ENCODE assay signal across 8 cellular contexts in the genomic region with DNA sequence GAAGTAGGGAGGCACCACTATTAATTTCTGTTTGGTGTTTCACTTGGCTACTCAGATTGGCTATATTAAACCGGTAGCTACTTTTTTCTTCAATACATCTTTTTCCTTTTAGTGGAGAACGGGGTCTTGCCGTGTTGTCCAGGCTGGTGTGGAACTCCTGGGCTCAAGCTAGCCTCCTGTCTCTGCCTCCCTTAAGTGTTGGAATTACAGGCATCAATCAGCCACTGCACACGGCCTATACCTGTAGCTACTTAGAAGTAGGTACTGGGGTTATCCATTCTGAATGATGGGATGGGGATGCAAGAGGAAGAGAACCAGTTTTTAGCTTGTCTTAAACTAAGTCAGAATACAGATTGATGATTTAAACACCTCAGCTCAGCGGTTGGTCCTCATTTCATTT. TPM values are rescaled to one million over a fixed set of nuclear protein-coding genes. Genes with fewer than 3 reads are reported as not detected.
A peak's percentile ranks its signal among the peaks of the same experiment; 100 is the strongest.
DNase-seq lines count a peak whose midpoint lies in the region; ATAC-seq and TF ChIP-seq lines count a peak whose summit lies in the region.

No MANE protein-coding gene starts in this region.

- TF ChIP-seq CTCF in BE2C (IDR thresholded peaks at IDR 0.05; ENCODE audit: low read depth, low read length) = no peak
- TF ChIP-seq CTCF in colonic mucosa (IDR thresholded peaks at IDR 0.05) = no peak

- H3K9me3 ChIP-seq in BE2C = no peaks in the 10 kb centered on the region
- no peaks in the 10 kb centered on the region for H3K9me3 ChIP-seq in KOPT-K1 (ENCODE audit: insufficient read depth, low read length, poor library complexity, severe bottlenecking)
- no peaks in the 10 kb centered on the region for H3K9me3 ChIP-seq in colonic mucosa

- H3K27ac Mint-ChIP-seq in naive thymus-derived CD8-positive, alpha-beta T cell = peak overlapping the region; percentile 93 to 99 (median 96)

- H3K27me3 ChIP-seq in BE2C (no peaks in the 10 kb centered on the region), colonic mucosa (no peaks in the 10 kb centered on the region)

- POLR2A ChIA-PET in naive thymus-derived CD8-positive, alpha-beta T cell (lab: Charles Lee) = interaction anchor here (0.7 to 10.1 kb wide), 8 partner anchors 10 to 269 kb away, joined by 3 to 224 read pairs (median 9); partner anchors contain the start of gene MATR3

- no peaks in the 10 kb centered on the region for H3K27me3 Mint-ChIP-seq in naive thymus-derived CD8-positive, alpha-beta T cell

- no peaks in the 10 kb centered on the region for H3K4me1 ChIP-seq in BE2C
- no peaks in the 10 kb centered on the region for H3K4me1 ChIP-seq in colonic mucosa

- peaks cover 0 to 22% (median 6%) of the 10 kb centered on the region in 3 donors for H3K36me3 Mint-ChIP-seq in naive thymus-derived CD8-positive, alpha-beta T cell

- DNase-seq in BE2C (no peak), colonic mucosa (no peak), NCI-H2196 (lab: John Stamatoyannopoulos, UW; ENCODE audit: unreplicated experiment) (no peak), left colon (no peak)
- DNase-seq in naive thymus-derived CD8-positive, alpha-beta T cell = no peak

- no peak for ATAC-seq in naive thymus-derived CD8-positive, alpha-beta T cell
- ATAC-seq in left colon (no peak), GM19351 (IDR thresholded peaks at IDR 0.05; ENCODE audit: unreplicated experiment) (no peak), GM19035 (IDR thresholded peaks at IDR 0.05; ENCODE audit: unreplicated experiment) (no peak)

- H3K4me3 ChIP-seq in BE2C (ENCODE audit: low read depth, low read length) (peak overlapping the region; percentile 79), colonic mucosa (peak overlapping the region; percentile 87)

- peak overlapping the region; percentile 92 to 100 (median 99) for H3K4me3 Mint-ChIP-seq in naive thymus-derived CD8-positive, alpha-beta T cell

- peak overlapping the region; percentile 91 for H3K27ac ChIP-seq in KOPT-K1 (ENCODE audit: low read depth, low read length, poor library complexity, severe bottlenecking)
- peak overlapping the region; percentile 99 for H3K27ac ChIP-seq in colonic mucosa

- no peaks in the 10 kb centered on the region for H3K9me3 Mint-ChIP-seq in naive thymus-derived CD8-positive, alpha-beta T cell

- H3K36me3 ChIP-seq in BE2C (peaks cover 13% of the 10 kb centered on the region), KOPT-K1 (ENCODE audit: insufficient read depth, low read length) (peaks cover 40% of the 10 kb centered on the region), colonic mucosa (no peaks in the 10 kb centered on the region)

- peak overlapping the region; percentile 93 to 94 for H3K9ac ChIP-seq in colonic mucosa (ENCODE audit: low read depth in 2 of 2, low read length in 2 of 2)

- peaks cover 13 to 62% (median 48%) of the 10 kb centered on the region in 4 donors for H3K4me1 Mint-ChIP-seq in naive thymus-derived CD8-positive, alpha-beta T cell

- intact Hi-C loops in colonic mucosa (cut with DNase I) (no loop called here), left colon (cut with DNase I, micrococcal nuclease) (no loop called here)

RNA-seq across cellular contexts. Expression of gene UBE2D2, which starts 1.7 kb away (rescaled TPM):
- 104 TPM for polyA plus RNA-seq in BE2C (2012; ENCODE audit: insufficient read depth, insufficient read length, low read depth)
- 100 to 1,000 TPM; 146 to 155 TPM for total RNA-seq in colonic mucosa
- 100 to 1,000 TPM; 223 to 236 TPM for total RNA-seq in naive thymus-derived CD8-positive, alpha-beta T cell
- 100 to 1,000 TPM; 356 to 403 (median 359) TPM for polyA plus RNA-seq in naive thymus-derived CD8-positive, alpha-beta T cell
- total RNA-seq in left colon = 100 to 1,000 TPM; 139 to 152 TPM
